ENCODE assay signal across 29 cellular contexts in the genomic region with DNA sequence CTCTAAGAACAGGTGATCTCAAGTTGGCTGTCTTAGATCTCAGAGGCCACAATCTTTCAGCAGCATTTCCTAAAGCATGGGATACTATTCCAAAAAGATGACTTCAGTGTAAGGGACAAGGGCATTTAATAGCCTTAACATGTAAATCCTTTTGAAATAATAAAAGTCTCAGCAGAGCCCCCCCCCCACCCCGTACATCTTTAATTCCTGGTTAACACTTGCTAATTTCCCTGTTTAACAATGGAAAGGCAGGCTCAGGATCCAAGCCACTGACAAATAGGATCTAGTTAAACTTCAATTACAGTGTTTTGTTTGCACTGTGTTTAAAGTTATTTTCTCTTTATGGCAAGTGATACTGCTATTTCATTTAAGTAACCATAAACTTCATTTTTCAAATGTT.
"Had no signal": no experiment of that assay in that cellular context is flagged by ENCODE, and none has a peak within 500 bp of the region (broad histone marks: within the 10 kb centered on the region; RNA-seq: fewer than 3 reads in every experiment).

No MANE protein-coding gene starts in this region.

- H3K27me3 ChIP-seq: esophagus muscularis mucosa, heart right ventricle, ovary, right lobe of liver, tibial nerve had no signal

- H3K27me3 Mint-ChIP-seq: activated naive CD4-positive, alpha-beta T cell treated with anti-CD3 and anti-CD28 coated beads, Interleukin-2, amount 10 ng/mL, durations not matched to agents 7 days and 5 days; activated naive CD8-positive, alpha-beta T cell treated with anti-CD3 and anti-CD28 coated beads, Interleukin-2, amount 10 ng/mL, durations not matched to agents 7 days and 5 days; central memory CD8-positive, alpha-beta T cell; dendritic cell treated with granulocyte-macrophage colony-stimulating factor and Interleukin-4, amounts not matched to agents 40 ng/mL and 50 ng/mL, for 4 days; naive thymus-derived CD4-positive, alpha-beta T cell; progenitor cell of endocrine pancreas; stimulated activated memory B cell treated with anti-CD40 and anti-IgM and Interleukin-4, amounts not matched to agents 10 μg/mL and 1 μg/mL and 100 μg/mL, for 72 hours; stimulated activated naive CD8-positive, alpha-beta T cell treated with anti-CD3 and anti-CD28 coated beads, Interleukin-15, amount 100 ng/mL, for 72 hours had no signal

- H3K4me1 Mint-ChIP-seq: activated naive CD4-positive, alpha-beta T cell treated with anti-CD3 and anti-CD28 coated beads, Interleukin-2, amount 10 ng/mL, durations not matched to agents 7 days and 5 days; activated naive CD8-positive, alpha-beta T cell treated with anti-CD3 and anti-CD28 coated beads, Interleukin-2, amount 10 ng/mL, durations not matched to agents 7 days and 5 days; central memory CD8-positive, alpha-beta T cell; stimulated activated memory B cell treated with anti-CD40 and anti-IgM and Interleukin-4, amounts not matched to agents 10 μg/mL and 1 μg/mL and 100 μg/mL, for 72 hours; stimulated activated naive CD8-positive, alpha-beta T cell treated with anti-CD3 and anti-CD28 coated beads, Interleukin-15, amount 100 ng/mL, for 72 hours had no signal

- ATAC-seq: activated CD4-positive, CD25-positive, alpha-beta regulatory T cell treated with anti-CD3 and anti-CD28 coated beads, Interleukin-2, amount 50 U/mL, for 24 hours; heart right ventricle; left cardiac atrium; naive thymus-derived CD4-positive, alpha-beta T cell; right lobe of liver; stimulated activated memory B cell treated with anti-CD40 and anti-IgM and Interleukin-4, amounts not matched to agents 10 μg/mL and 1 μg/mL and 100 μg/mL, for 72 hours; stimulated activated naive CD8-positive, alpha-beta T cell treated with anti-CD3 and anti-CD28 coated beads, Interleukin-15, amount 100 ng/mL, for 72 hours had no signal

- H3K27ac ChIP-seq: esophagus muscularis mucosa, heart right ventricle, ovary, right lobe of liver, skin epidermis, tibial nerve had no signal

- H3K9me3 Mint-ChIP-seq: activated naive CD4-positive, alpha-beta T cell treated with anti-CD3 and anti-CD28 coated beads, Interleukin-2, amount 10 ng/mL, durations not matched to agents 7 days and 5 days; activated naive CD8-positive, alpha-beta T cell treated with anti-CD3 and anti-CD28 coated beads, Interleukin-2, amount 10 ng/mL, durations not matched to agents 7 days and 5 days; activated T-helper 1 cell treated with anti-CD3 and anti-CD28 coated beads, Interleukin-12 subunit alpha, Interleukin-12 subunit beta, Interleukin-2, Interleukin-4 antibody, amounts not matched to agents 30 ng/mL and 10 ng/mL and 1 ng/mL, durations not matched to agents 14 hours and 24 hours and 36 hours; central memory CD8-positive, alpha-beta T cell; dendritic cell treated with granulocyte-macrophage colony-stimulating factor and Interleukin-4, amounts not matched to agents 40 ng/mL and 50 ng/mL, for 4 days; stimulated activated memory B cell treated with anti-CD40 and anti-IgM and Interleukin-4, amounts not matched to agents 10 μg/mL and 1 μg/mL and 100 μg/mL, for 72 hours; stimulated activated naive CD8-positive, alpha-beta T cell treated with anti-CD3 and anti-CD28 coated beads, Interleukin-15, amount 100 ng/mL, for 72 hours; T-helper 2 cell treated with Interferon-gamma antibody and Interleukin-4, amounts not matched to agents 5 μg/mL and 100 μg/mL, for 36 hours had no signal

- H3K27ac Mint-ChIP-seq: activated naive CD4-positive, alpha-beta T cell treated with anti-CD3 and anti-CD28 coated beads, Interleukin-2, amount 10 ng/mL, durations not matched to agents 7 days and 5 days; activated naive CD8-positive, alpha-beta T cell treated with anti-CD3 and anti-CD28 coated beads, Interleukin-2, amount 10 ng/mL, durations not matched to agents 7 days and 5 days; activated T-helper 1 cell treated with anti-CD3 and anti-CD28 coated beads, Interleukin-12 subunit alpha, Interleukin-12 subunit beta, Interleukin-2, Interleukin-4 antibody, amounts not matched to agents 30 ng/mL and 10 ng/mL and 1 ng/mL, durations not matched to agents 14 hours and 24 hours and 36 hours; dendritic cell treated with granulocyte-macrophage colony-stimulating factor and Interleukin-4, amounts not matched to agents 40 ng/mL and 50 ng/mL, for 4 days; naive thymus-derived CD4-positive, alpha-beta T cell; progenitor cell of endocrine pancreas; stimulated activated memory B cell treated with anti-CD40 and anti-IgM and Interleukin-4, amounts not matched to agents 10 μg/mL and 1 μg/mL and 100 μg/mL, for 72 hours; stimulated activated naive CD8-positive, alpha-beta T cell treated with anti-CD3 and anti-CD28 coated beads, Interleukin-15, amount 100 ng/mL, for 72 hours; T-helper 2 cell treated with Interferon-gamma antibody and Interleukin-4, amounts not matched to agents 5 μg/mL and 100 μg/mL, for 36 hours had no signal

- H3K4me3 ChIP-seq: esophagus muscularis mucosa, heart right ventricle, ovary, right lobe of liver, skin epidermis, tibial nerve had no signal

- H3K4me3 Mint-ChIP-seq: activated naive CD4-positive, alpha-beta T cell treated with anti-CD3 and anti-CD28 coated beads, Interleukin-2, amount 10 ng/mL, durations not matched to agents 7 days and 5 days; activated naive CD8-positive, alpha-beta T cell treated with anti-CD3 and anti-CD28 coated beads, Interleukin-2, amount 10 ng/mL, durations not matched to agents 7 days and 5 days; activated T-helper 1 cell treated with anti-CD3 and anti-CD28 coated beads, Interleukin-12 subunit alpha, Interleukin-12 subunit beta, Interleukin-2, Interleukin-4 antibody, amounts not matched to agents 30 ng/mL and 10 ng/mL and 1 ng/mL, durations not matched to agents 14 hours and 24 hours and 36 hours; central memory CD8-positive, alpha-beta T cell; dendritic cell treated with granulocyte-macrophage colony-stimulating factor and Interleukin-4, amounts not matched to agents 40 ng/mL and 50 ng/mL, for 4 days; naive thymus-derived CD4-positive, alpha-beta T cell; stimulated activated memory B cell treated with anti-CD40 and anti-IgM and Interleukin-4, amounts not matched to agents 10 μg/mL and 1 μg/mL and 100 μg/mL, for 72 hours; stimulated activated naive CD8-positive, alpha-beta T cell treated with anti-CD3 and anti-CD28 coated beads, Interleukin-15, amount 100 ng/mL, for 72 hours; T-helper 2 cell treated with Interferon-gamma antibody and Interleukin-4, amounts not matched to agents 5 μg/mL and 100 μg/mL, for 36 hours had no signal

- H3K4me1 ChIP-seq: right lobe of liver, tibial nerve had no signal

- DNase-seq: activated CD4-positive, alpha-beta T cell treated with anti-CD3 and anti-CD28 coated beads for 48 hours; activated CD4-positive, alpha-beta T cell treated with anti-CD3 and anti-CD28 coated beads, Interleukin-2, amount 50 U/mL, for 48 hours; activated CD8-positive, alpha-beta memory T cell treated with anti-CD3 and anti-CD28 coated beads for 24 hours; activated effector memory CD4-positive, alpha-beta T cell treated with anti-CD3 and anti-CD28 coated beads, Interleukin-2, amount 50 U/mL, for 16 hours; activated naive CD4-positive, alpha-beta T cell treated with anti-CD3 and anti-CD28 coated beads, Interleukin-2, amount 10 ng/mL, durations not matched to agents 7 days and 5 days; activated naive CD8-positive, alpha-beta T cell treated with anti-CD3 and anti-CD28 coated beads, Interleukin-2, amount 10 ng/mL, durations not matched to agents 7 days and 5 days; foreskin melanocyte; heart right ventricle; left cardiac atrium; mammary epithelial cell; midbrain; naive thymus-derived CD4-positive, alpha-beta T cell; ovary; right lobe of liver; stimulated activated CD4-positive, alpha-beta T cell treated with anti-CD3 and anti-CD28 coated beads, Interleukin-4, amount 100 ng/mL, for 4 hours; stimulated activated CD8-positive, alpha-beta memory T cell treated with anti-CD3 and anti-CD28 coated beads, Interleukin-4, amount 100 ng/mL, for 48 hours; stimulated activated naive CD8-positive, alpha-beta T cell treated with anti-CD3 and anti-CD28 coated beads, Interleukin-15, amount 100 ng/mL, for 72 hours; substantia nigra; T-helper 1 cell had no signal

- H3K36me3 ChIP-seq: ovary had no signal

- H3K9me3 ChIP-seq: esophagus muscularis mucosa, heart right ventricle, ovary, right lobe of liver, tibial nerve had no signal
